Comparison of ENCODE assay signal across 15 cellular contexts in the genomic region with DNA sequence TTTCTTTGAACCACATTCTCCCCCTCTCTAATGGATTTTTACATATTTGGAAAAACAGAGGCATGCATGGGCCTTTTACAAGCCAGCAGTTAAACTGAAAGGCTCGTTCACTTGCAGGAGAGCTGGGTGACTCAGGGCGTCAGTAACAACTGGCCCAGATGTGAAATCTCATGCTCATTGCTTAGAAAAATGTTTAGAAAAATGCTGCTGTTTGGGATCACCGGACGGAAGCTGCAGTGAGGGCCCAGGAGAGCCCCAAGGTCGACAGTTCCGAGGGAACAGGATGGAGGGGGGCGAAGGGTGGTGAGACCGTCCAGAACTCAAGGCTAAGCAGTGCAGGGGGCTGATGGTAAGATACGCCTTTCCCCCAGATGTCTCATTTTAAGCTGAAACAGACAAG. TPM values are rescaled to one million over a fixed set of nuclear protein-coding genes. Genes with fewer than 3 reads are reported as not detected.
DNase-seq lines count a peak whose midpoint lies in the region; ATAC-seq and TF ChIP-seq lines count a peak whose summit lies in the region.
"Had no signal": no experiment of that assay in that cellular context is flagged by ENCODE, and none has a peak within 500 bp of the region (broad histone marks: within the 10 kb centered on the region; RNA-seq: fewer than 3 reads in every experiment).

No MANE protein-coding gene starts in this region.

- no peak overlapping the region for H3K23ac ChIP-seq in H9 (ENCODE audit: insufficient read length, low read depth, low read length)

- H2BK5ac ChIP-seq in H9 (ENCODE audit: insufficient read length, low read length) = no peak overlapping the region

- no peak overlapping the region for H2BK20ac ChIP-seq in H9 (ENCODE audit: low read depth, low read length, poor library complexity, severe bottlenecking)

- no CpG with 5 or more reads among the region's 9 CpGs for WGBS in H9 (ENCODE audit: extremely low coverage, insufficient read length, low lambda C conversion rate)
- 52 to 62% methylated on average over 9 of the region's 9 CpGs for WGBS in lung, 2 donors

- H3K56ac ChIP-seq in H9 (ENCODE audit: insufficient read length, low read depth, low read length) = no peak overlapping the region

- H3K27ac Mint-ChIP-seq in H9 = peak overlapping the region in 2 of 3 experiments; percentile 17 to 70; a peak in 1 of 7 replicates
- H3K27ac Mint-ChIP-seq: activated B cell treated with CpG ODN at 0.5 μM for 24 hours; activated T-helper 1 cell treated with anti-CD3 and anti-CD28 coated beads, Interleukin-12 subunit alpha, Interleukin-12 subunit beta, Interleukin-2, Interleukin-4 antibody, amounts not matched to agents 30 ng/mL and 10 ng/mL and 1 ng/mL, durations not matched to agents 14 hours and 24 hours and 36 hours; CD8-positive, alpha-beta memory T cell; stimulated activated naive CD8-positive, alpha-beta T cell treated with anti-CD3 and anti-CD28 coated beads, Interleukin-15, Interleukin-2, amounts not matched to agents 100 ng/mL and 50 ng/mL, for 24 hours had no signal

- peaks cover 4% of the 10 kb centered on the region; the same call in 1 of the 2 replicates for H3K27me3 Mint-ChIP-seq in H9 (ENCODE audit: low read depth)

- no peak overlapping the region for H3T11ph ChIP-seq in H9 (ENCODE audit: low read length)

- peaks cover 3% of the 10 kb centered on the region for H4K20me1 ChIP-seq in H9 (ENCODE audit: control insufficient read depth, insufficient read depth, insufficient read length)

- peaks cover 7 to 12% of the 10 kb centered on the region in 2 experiments for H3K4me1 Mint-ChIP-seq in H9
- H3K4me1 Mint-ChIP-seq: activated B cell treated with CpG ODN at 0.5 μM for 24 hours; CD8-positive, alpha-beta memory T cell had no signal

- H2BK15ac ChIP-seq in H9 (ENCODE audit: low read depth, low read length) = no peak overlapping the region

- no peaks in the 10 kb centered on the region for H3K36me3 ChIP-seq in lung (ENCODE audit: control insufficient read depth in 2 of 2, insufficient read depth in 2 of 2, low read length in 2 of 2)

- H3K27ac ChIP-seq in H9 (ENCODE audit: insufficient read length, low read depth, low read length) (no peak overlapping the region), lung (ENCODE audit: low read depth in 1 of 2, low read length in 1 of 2) (peak overlapping the region; percentile 37 to 70)

- H3K27me3 ChIP-seq in H9 (ENCODE audit: insufficient read depth, low read length) = no peaks in the 10 kb centered on the region
- no peaks in the 10 kb centered on the region for H3K27me3 ChIP-seq in lung (ENCODE audit: control insufficient read depth, insufficient read depth)

- H4K91ac ChIP-seq in H9 (ENCODE audit: insufficient read length, low read depth, low read length) = no peak overlapping the region

- H3K9me3 ChIP-seq in H9 (ENCODE audit: control insufficient read depth, low read depth, low read length) (no peaks in the 10 kb centered on the region), lung (ENCODE audit: control insufficient read depth in 2 of 2, insufficient read depth in 1 of 2, low read length in 1 of 2) (no peaks in the 10 kb centered on the region)

- ATAC-seq in lung (ENCODE audit: insufficient read depth, low FRiP score) (no peak), HG03460 (IDR thresholded peaks at IDR 0.05; ENCODE audit: unreplicated experiment) (no peak), GM21717 (IDR thresholded peaks at IDR 0.05; ENCODE audit: unreplicated experiment) (no peak), GM18861 (IDR thresholded peaks at IDR 0.05; ENCODE audit: unreplicated experiment) (no peak)
- ATAC-seq: naive thymus-derived CD8-positive, alpha-beta T cell had no signal

- no peak overlapping the region for H3K18ac ChIP-seq in H9 (ENCODE audit: insufficient read length, low read depth, low read length)

- no peak overlapping the region for H4K8ac ChIP-seq in H9 (replicated peaks; ENCODE audit: insufficient read length, low read depth, low read length)

- no peaks in the 10 kb centered on the region for H3K36me3 Mint-ChIP-seq in H9 (ENCODE audit: insufficient read depth in 1 of 3, low read depth in 3 of 3)
- H3K36me3 Mint-ChIP-seq: CD8-positive, alpha-beta memory T cell; naive thymus-derived CD8-positive, alpha-beta T cell had no signal

- H3K4me1 ChIP-seq in H9 (ENCODE audit: insufficient read depth, low read length) = no peaks in the 10 kb centered on the region
- peaks cover 0 to 1% of the 10 kb centered on the region in 2 donors for H3K4me1 ChIP-seq in lung (ENCODE audit: control insufficient read depth in 2 of 2, insufficient read depth in 2 of 2, low read length in 2 of 2)

- no peaks in the 10 kb centered on the region for H3K79me2 ChIP-seq in H9 (ENCODE audit: insufficient read depth, low read length)

- H3K9me3 Mint-ChIP-seq in H9 = no peaks in the 10 kb centered on the region
- H3K9me3 Mint-ChIP-seq: activated B cell treated with CpG ODN at 0.5 μM for 24 hours; activated T-helper 1 cell treated with anti-CD3 and anti-CD28 coated beads, Interleukin-12 subunit alpha, Interleukin-12 subunit beta, Interleukin-2, Interleukin-4 antibody, amounts not matched to agents 30 ng/mL and 10 ng/mL and 1 ng/mL, durations not matched to agents 14 hours and 24 hours and 36 hours; CD8-positive, alpha-beta memory T cell; naive thymus-derived CD8-positive, alpha-beta T cell; stimulated activated naive CD8-positive, alpha-beta T cell treated with anti-CD3 and anti-CD28 coated beads, Interleukin-15, Interleukin-2, amounts not matched to agents 100 ng/mL and 50 ng/mL, for 24 hours had no signal

- no peak overlapping the region for H2AK5ac ChIP-seq in H9 (ENCODE audit: insufficient read length, low read length)

- no peaks in the 10 kb centered on the region for H3K23me2 ChIP-seq in H9 (ENCODE audit: insufficient read length, low read depth, low read length, poor library complexity, severe bottlenecking)

- no peak overlapping the region for H2BK120ac ChIP-seq in H9 (ENCODE audit: low read depth, low read length, poor library complexity, severe bottlenecking)

- DNase-seq in H9 (no peak), fibroblast of mammary gland (ENCODE audit: low read depth) (peak; percentile 68), lung (ENCODE audit: low spot score) (no peak), stromal cell of bone marrow (ENCODE audit: low read depth) (peak; percentile 56), GM19238 (ENCODE audit: insufficient read length, low spot score) (no peak)
- DNase-seq: activated B cell treated with CpG ODN at 0.5 μM for 24 hours; CD8-positive, alpha-beta memory T cell; cerebellar nuclear complex; hypothalamus; naive thymus-derived CD8-positive, alpha-beta T cell had no signal

- H3K4ac ChIP-seq in H9 (ENCODE audit: low read depth, low read length) = no peak overlapping the region

- TF ChIP-seq CTCF in H9 (conservative IDR thresholded peaks at IDR 0.05) (no peak), fibroblast of mammary gland (conservative IDR thresholded peaks at IDR 0.05; ENCODE audit: control insufficient read depth, insufficient read depth, low read depth, low read length) (no peak), lung (IDR thresholded peaks at IDR 0.05; ENCODE audit: control extremely low read depth, extremely low read depth) (no peak)

- no peak overlapping the region for H3K4me3 Mint-ChIP-seq in H9
- H3K4me3 Mint-ChIP-seq: activated B cell treated with CpG ODN at 0.5 μM for 24 hours; activated T-helper 1 cell treated with anti-CD3 and anti-CD28 coated beads, Interleukin-12 subunit alpha, Interleukin-12 subunit beta, Interleukin-2, Interleukin-4 antibody, amounts not matched to agents 30 ng/mL and 10 ng/mL and 1 ng/mL, durations not matched to agents 14 hours and 24 hours and 36 hours; CD8-positive, alpha-beta memory T cell; naive thymus-derived CD8-positive, alpha-beta T cell; stimulated activated naive CD8-positive, alpha-beta T cell treated with anti-CD3 and anti-CD28 coated beads, Interleukin-15, Interleukin-2, amounts not matched to agents 100 ng/mL and 50 ng/mL, for 24 hours had no signal

- H2BK12ac ChIP-seq in H9 (ENCODE audit: insufficient read length, low read depth, low read length) = no peak overlapping the region

- no peak overlapping the region for H2AFZ ChIP-seq in H9 (ENCODE audit: low read length)

- H3K9ac ChIP-seq in H9 (ENCODE audit: extremely low read depth, insufficient read length, low read length) = no peak overlapping the region

- no peak overlapping the region for H3K14ac ChIP-seq in H9 (ENCODE audit: insufficient read depth, low read length)

- no peak overlapping the region for H3K4me2 ChIP-seq in H9 (ENCODE audit: insufficient read depth, insufficient read length, low read length)

- H3K4me3 ChIP-seq in fibroblast of mammary gland (ENCODE audit: control insufficient read depth, low read depth, low read length) (no peak overlapping the region), lung (no peak overlapping the region)

- H4K5ac ChIP-seq in H9 (ENCODE audit: insufficient read length, low read depth, low read length) = no peak overlapping the region

- no peaks in the 10 kb centered on the region for H3K79me1 ChIP-seq in H9 (ENCODE audit: insufficient read depth, low read depth, low read length, poor library complexity, severe bottlenecking)

RNA-seq across cellular contexts. Expression of gene SMTN, which starts 41.7 kb away (rescaled TPM):
- total RNA-seq in H9 (2021) = 21.1 and 23.4 TPM in 2 replicates
- 100 to 1,000 TPM in 1 of 2 donors, 10 to 100 TPM in 1; 92.6 to 101 TPM for total RNA-seq in lung
- 10 to 100 TPM; 30.8 to 36.8 TPM for polyA plus RNA-seq in lung

Comparison
In these comparisons a context has a peak if more than half of its experiments do, and no peak if none do; other contexts are left out.
1. DNase-seq: peak in fibroblast of mammary gland (single experiment) and stromal cell of bone marrow (single experiment); none in H9 (single experiment), lung (single experiment) and GM19238 (single experiment).